12 cellular contexts compared by ENCODE assay signal in the genomic region with DNA sequence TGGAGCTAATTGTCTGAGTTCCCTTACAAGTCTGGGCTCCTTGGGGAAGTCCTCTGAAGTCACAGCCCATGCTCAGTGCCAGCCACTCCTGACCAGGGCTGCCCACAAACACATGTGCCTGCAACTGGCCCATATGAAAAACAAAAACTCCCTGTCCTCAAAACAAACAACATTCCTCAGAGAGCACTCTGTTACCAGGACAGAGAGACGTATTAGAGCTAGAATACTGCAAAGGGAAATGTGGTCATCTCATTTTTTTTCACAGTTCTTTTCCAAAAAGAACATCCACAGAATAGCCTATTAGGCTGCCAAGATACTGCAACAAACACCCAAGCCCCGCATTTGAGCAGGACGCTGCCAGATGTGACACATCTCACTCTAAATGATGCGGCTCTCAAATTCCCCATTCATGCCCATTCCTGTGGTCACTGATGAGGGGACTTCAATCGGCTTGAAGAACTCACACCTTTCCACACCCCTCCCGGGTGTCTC.
DNase-seq lines count a peak whose midpoint lies in the region; TF ChIP-seq lines count a peak whose summit lies in the region.
"Had no signal": no experiment of that assay in that cellular context is flagged by ENCODE, and none has a peak within 500 bp of the region (broad histone marks: within the 10 kb centered on the region; RNA-seq: fewer than 3 reads in every experiment).

No MANE protein-coding gene starts in this region.

- H4K8ac ChIP-seq in trophoblast cell (ENCODE audit: low read depth, low read length) = no peak overlapping the region

- H3K9me3 ChIP-seq in left ventricle myocardium inferior (replicated peaks) (no peaks in the 10 kb centered on the region), trophoblast cell (ENCODE audit: insufficient read depth, low read depth, low read length) (no peaks in the 10 kb centered on the region)
- H3K9me3 ChIP-seq: HAP-1 had no signal

- H2AK5ac ChIP-seq in trophoblast cell (ENCODE audit: low read length) = no peak overlapping the region

- no CpG with 5 or more reads among the region's 6 CpGs for WGBS in trophoblast cell (ENCODE audit: extremely low coverage, insufficient coverage, insufficient read length)

- no peak overlapping the region for H3K18ac ChIP-seq in trophoblast cell (ENCODE audit: low read length)

- H3K23ac ChIP-seq in trophoblast cell (ENCODE audit: low read length) = no peak overlapping the region

- H3K27me3 ChIP-seq in left ventricle myocardium inferior (ENCODE audit: low read depth) = no peaks in the 10 kb centered on the region
- H3K27me3 ChIP-seq in trophoblast cell (ENCODE audit: insufficient read depth, low read length) = no peaks in the 10 kb centered on the region

- H3K4me3 Mint-ChIP-seq in HFFc6 = no peak overlapping the region
- H3K4me3 Mint-ChIP-seq: activated naive CD8-positive, alpha-beta T cell treated with anti-CD3 and anti-CD28 coated beads, Interleukin-2, amount 50 U/mL, for 24 hours had no signal

- TF ChIP-seq CTCF in astrocyte of the spinal cord (IDR thresholded peaks at IDR 0.05; ENCODE audit: low read depth, low read length) = no peak
- no peak for TF ChIP-seq CTCF in left ventricle myocardium inferior (IDR thresholded peaks at IDR 0.05; ENCODE audit: borderline replicate concordance)
- no peak for TF ChIP-seq CTCF in HFFc6 (IDR thresholded peaks at IDR 0.05)

- no peak overlapping the region for H3K4me2 ChIP-seq in trophoblast cell (ENCODE audit: low read length)

- no peaks in the 10 kb centered on the region for H3K79me1 ChIP-seq in trophoblast cell (ENCODE audit: low read length)

- H3K27me3 Mint-ChIP-seq in HFFc6 (ENCODE audit: insufficient read depth) = peaks cover 49% of the 10 kb centered on the region

- no peak overlapping the region for H3K14ac ChIP-seq in trophoblast cell (ENCODE audit: low read length)

- no peaks in the 10 kb centered on the region for H3K9me3 Mint-ChIP-seq in HFFc6
- H3K9me3 Mint-ChIP-seq: activated naive CD8-positive, alpha-beta T cell treated with anti-CD3 and anti-CD28 coated beads, Interleukin-2, amount 50 U/mL, for 24 hours had no signal

- in situ Hi-C loops in astrocyte of the spinal cord (cut with HindIII; ENCODE audit: low sequenced_read_pairs) = no loop called here

- no peak overlapping the region for H3K9ac ChIP-seq in trophoblast cell (ENCODE audit: low read length)

- no peak overlapping the region for H4K91ac ChIP-seq in trophoblast cell (ENCODE audit: low read depth, low read length)

- H3K4ac ChIP-seq in trophoblast cell (ENCODE audit: low read depth, low read length) = peak overlapping the region; percentile 29

- H3K4me3 ChIP-seq in astrocyte of the spinal cord (ENCODE audit: low read depth, low read length) (no peak overlapping the region), left ventricle myocardium inferior (no peak overlapping the region), trophoblast cell (ENCODE audit: low read depth, low read length) (no peak overlapping the region)
- H3K4me3 ChIP-seq: HAP-1 had no signal

- H3K36me3 ChIP-seq in left ventricle myocardium inferior (no peaks in the 10 kb centered on the region), trophoblast cell (ENCODE audit: control insufficient read depth in 1 of 2, insufficient read depth in 2 of 2, low read length in 2 of 2) (peaks cover 6 to 12% of the 10 kb centered on the region in 2 experiments)
- H3K36me3 ChIP-seq: HAP-1 had no signal

- H3K36me3 Mint-ChIP-seq in HFFc6 (ENCODE audit: low read depth) = no peaks in the 10 kb centered on the region

- H3K27ac ChIP-seq in left ventricle myocardium inferior (replicated peaks) (peak overlapping the region; percentile 45), trophoblast cell (ENCODE audit: low read depth, low read length) (no peak overlapping the region)

- H3K4me1 ChIP-seq in left ventricle myocardium inferior (peaks cover 27% of the 10 kb centered on the region), trophoblast cell (ENCODE audit: control insufficient read depth in 1 of 2, insufficient read depth in 2 of 2, low read length in 2 of 2) (peaks cover 3 to 5% of the 10 kb centered on the region in 2 experiments)
- H3K4me1 ChIP-seq: HAP-1 had no signal

- H2BK5ac ChIP-seq in trophoblast cell (ENCODE audit: low read depth, low read length, poor library complexity) = no peak overlapping the region

- no peak overlapping the region for H2BK12ac ChIP-seq in trophoblast cell (ENCODE audit: low read length)

- peaks cover 2% of the 10 kb centered on the region for H3K79me2 ChIP-seq in trophoblast cell (ENCODE audit: control insufficient read depth, insufficient read depth, low read length, poor library complexity)

- intact Hi-C loops in left ventricle myocardium inferior (cut with micrococcal nuclease) = no loop called here

- no peak overlapping the region for H3K27ac Mint-ChIP-seq in HFFc6
- H3K27ac Mint-ChIP-seq: activated naive CD8-positive, alpha-beta T cell treated with anti-CD3 and anti-CD28 coated beads, Interleukin-2, amount 50 U/mL, for 24 hours had no signal

- H2AFZ ChIP-seq in trophoblast cell (ENCODE audit: insufficient read depth, low read length, poor library complexity) = no peak overlapping the region

- H4K12ac ChIP-seq in trophoblast cell (ENCODE audit: low read depth, low read length) = no peak overlapping the region

- H2BK120ac ChIP-seq in trophoblast cell (ENCODE audit: insufficient read depth, low read length, poor library complexity) = no peak overlapping the region

- peaks cover 12% of the 10 kb centered on the region for H3K4me1 Mint-ChIP-seq in HFFc6 (ENCODE audit: low read depth)

- DNase-seq in AG20443 (ENCODE audit: low spot score) (peak; percentile 78), astrocyte of the spinal cord (ENCODE audit: low read depth, low spot score) (peak; percentile 38), left ventricle myocardium inferior (no peak), trophoblast cell (no peak), HFFc6 (no peak), SK-N-DZ (ENCODE audit: low spot score) (no peak), mesenteric fat pad (ENCODE audit: low spot score) (no peak), UCSD-AML1 (lab: John Stamatoyannopoulos, UW; ENCODE audit: unreplicated experiment) (no peak)
- DNase-seq: activated naive CD8-positive, alpha-beta T cell treated with anti-CD3 and anti-CD28 coated beads, Interleukin-2, amount 50 U/mL, for 24 hours; foreskin fibroblast; NCI-H69 had no signal

Comparison
In these comparisons a context has a peak if more than half of its experiments do, and no peak if none do; other contexts are left out.
1. DNase-seq: peak in AG20443 (single experiment) and astrocyte of the spinal cord (single experiment); none in left ventricle myocardium inferior (single experiment), trophoblast cell (0 of 2), HFFc6 (single experiment), SK-N-DZ (single experiment), mesenteric fat pad (single experiment) and UCSD-AML1 (single experiment).